Comparison of ENCODE assay signal across 21 cellular contexts in genomic region chr13:100508996-100509395, GRCh38.
A peak's percentile ranks its signal among the peaks of the same experiment; 100 is the strongest.
DNase-seq lines count a peak whose midpoint lies in the region; ATAC-seq and TF ChIP-seq lines count a peak whose summit lies in the region.
"Had no signal": no experiment of that assay in that cellular context is flagged by ENCODE, and none has a peak within 500 bp of the region (broad histone marks: within the 10 kb centered on the region; RNA-seq: fewer than 3 reads in every experiment).

No MANE protein-coding gene starts in this region.

- H3K9ac ChIP-seq in HUES6 (ENCODE audit: low read length), result peak overlapping the region; percentile 52
- H3K9ac ChIP-seq in SK-N-MC (ENCODE audit: insufficient read length), result no peak overlapping the region

- no peaks in the 10 kb centered on the region for H3K9me3 ChIP-seq in HUES6 (ENCODE audit: control insufficient read depth, insufficient read depth, low read depth, low read length)
- no peaks in the 10 kb centered on the region for H3K9me3 ChIP-seq in SK-N-MC (ENCODE audit: low read depth, low read length)
- H3K9me3 ChIP-seq: adrenal gland, colonic mucosa, esophagus muscularis mucosa, sigmoid colon, thyroid gland had no signal

- DNase-seq in NCI-H2081 treated with DMSO at 0.1 percent for 48 hours (lab: John Stamatoyannopoulos, UW) (peak; percentile 62), SK-N-MC (ENCODE audit: low read depth, low spot score) (no peak), foreskin melanocyte (no peak), GDM1 (lab: John Stamatoyannopoulos, UW) (no peak), SKM-1 (lab: John Stamatoyannopoulos, UW; ENCODE audit: unreplicated experiment) (no peak)
- DNase-seq: activated CD4-positive, alpha-beta T cell treated with anti-CD3 and anti-CD28 coated beads for 4 hours; activated T-cell treated with anti-CD3 and anti-CD28 coated beads, Interleukin-2, amount 50 U/mL, for 4 hours; adrenal gland; brain microvascular endothelial cell; colonic mucosa; effector memory CD8-positive, alpha-beta T cell; NCI-H1436; NCI-H446 treated with DMSO at 0.1 percent for 48 hours; sigmoid colon; thyroid gland had no signal

- H3K9me3 Mint-ChIP-seq in nephron, result no peaks in the 10 kb centered on the region
- H3K9me3 Mint-ChIP-seq: activated T-cell treated with anti-CD3 and anti-CD28 coated beads, Interleukin-2, amount 50 U/mL, for 4 hours; effector memory CD8-positive, alpha-beta T cell; stimulated activated naive CD8-positive, alpha-beta T cell treated with anti-CD3 and anti-CD28 coated beads, Interleukin-15, Interleukin-2, amounts not matched to agents 100 ng/mL and 50 ng/mL, for 24 hours had no signal

- H3K36me3 ChIP-seq in HUES6 (ENCODE audit: control insufficient read depth, insufficient read depth, low read length) (no peaks in the 10 kb centered on the region), SK-N-MC (ENCODE audit: insufficient read depth, low read length) (no peaks in the 10 kb centered on the region)
- H3K36me3 ChIP-seq: adrenal gland, brain microvascular endothelial cell, colonic mucosa, esophagus muscularis mucosa, sigmoid colon, thyroid gland had no signal

- H3K27me3 Mint-ChIP-seq in nephron (ENCODE audit: low read depth), result peaks cover 50% of the 10 kb centered on the region
- H3K27me3 Mint-ChIP-seq: effector memory CD8-positive, alpha-beta T cell had no signal

- H3K36me3 Mint-ChIP-seq in nephron (ENCODE audit: low read depth), result no peaks in the 10 kb centered on the region

- H3K27ac Mint-ChIP-seq in nephron, result peak overlapping the region; percentile 1 to 13 (median 3)
- H3K27ac Mint-ChIP-seq: effector memory CD8-positive, alpha-beta T cell; stimulated activated naive CD8-positive, alpha-beta T cell treated with anti-CD3 and anti-CD28 coated beads, Interleukin-15, Interleukin-2, amounts not matched to agents 100 ng/mL and 50 ng/mL, for 24 hours had no signal

- peaks cover 31% of the 10 kb centered on the region for H3K4me1 Mint-ChIP-seq in nephron

- no peak overlapping the region for H3K4me3 Mint-ChIP-seq in nephron
- H3K4me3 Mint-ChIP-seq: activated T-cell treated with anti-CD3 and anti-CD28 coated beads, Interleukin-2, amount 50 U/mL, for 4 hours; effector memory CD8-positive, alpha-beta T cell; stimulated activated naive CD8-positive, alpha-beta T cell treated with anti-CD3 and anti-CD28 coated beads, Interleukin-15, Interleukin-2, amounts not matched to agents 100 ng/mL and 50 ng/mL, for 24 hours had no signal

- TF ChIP-seq CTCF in nephron (IDR thresholded peaks at IDR 0.05; ENCODE audit: unreplicated experiment in 3 of 3), result no peak

- no peaks in the 10 kb centered on the region; the same call in 1 of the 2 replicates for H3K27me3 ChIP-seq in HUES6 (ENCODE audit: control insufficient read depth, insufficient read depth, low read length)
- H3K27me3 ChIP-seq: adrenal gland, brain microvascular endothelial cell, colonic mucosa, esophagus muscularis mucosa, sigmoid colon, thyroid gland had no signal

- peaks cover 56% of the 10 kb centered on the region for H3K4me1 ChIP-seq in HUES6 (ENCODE audit: control insufficient read depth, insufficient read depth, low read length)
- H3K4me1 ChIP-seq: adrenal gland, colonic mucosa, thyroid gland had no signal

- H3K27ac ChIP-seq in HUES6 (ENCODE audit: low read depth, low read length), result peak overlapping the region; percentile 92; the same call in 1 of the 2 replicates
- peak overlapping the region; percentile 79 for H3K27ac ChIP-seq in SK-N-MC
- H3K27ac ChIP-seq: adrenal gland, brain microvascular endothelial cell, C4-2B, colonic mucosa, esophagus muscularis mucosa, sigmoid colon, thyroid gland had no signal

- no peak overlapping the region for H3K4me3 ChIP-seq in HUES6 (ENCODE audit: low read depth, low read length)
- H3K4me3 ChIP-seq in SK-N-MC, result no peak overlapping the region
- H3K4me3 ChIP-seq: adrenal gland, colonic mucosa, esophagus muscularis mucosa, sigmoid colon, thyroid gland had no signal

- ATAC-seq in GM18511 (IDR thresholded peaks at IDR 0.05; ENCODE audit: unreplicated experiment), result no peak
- ATAC-seq: activated T-cell treated with anti-CD3 and anti-CD28 coated beads, Interleukin-2, amount 50 U/mL, for 4 hours; effector memory CD8-positive, alpha-beta T cell had no signal
